In the genomic region with DNA sequence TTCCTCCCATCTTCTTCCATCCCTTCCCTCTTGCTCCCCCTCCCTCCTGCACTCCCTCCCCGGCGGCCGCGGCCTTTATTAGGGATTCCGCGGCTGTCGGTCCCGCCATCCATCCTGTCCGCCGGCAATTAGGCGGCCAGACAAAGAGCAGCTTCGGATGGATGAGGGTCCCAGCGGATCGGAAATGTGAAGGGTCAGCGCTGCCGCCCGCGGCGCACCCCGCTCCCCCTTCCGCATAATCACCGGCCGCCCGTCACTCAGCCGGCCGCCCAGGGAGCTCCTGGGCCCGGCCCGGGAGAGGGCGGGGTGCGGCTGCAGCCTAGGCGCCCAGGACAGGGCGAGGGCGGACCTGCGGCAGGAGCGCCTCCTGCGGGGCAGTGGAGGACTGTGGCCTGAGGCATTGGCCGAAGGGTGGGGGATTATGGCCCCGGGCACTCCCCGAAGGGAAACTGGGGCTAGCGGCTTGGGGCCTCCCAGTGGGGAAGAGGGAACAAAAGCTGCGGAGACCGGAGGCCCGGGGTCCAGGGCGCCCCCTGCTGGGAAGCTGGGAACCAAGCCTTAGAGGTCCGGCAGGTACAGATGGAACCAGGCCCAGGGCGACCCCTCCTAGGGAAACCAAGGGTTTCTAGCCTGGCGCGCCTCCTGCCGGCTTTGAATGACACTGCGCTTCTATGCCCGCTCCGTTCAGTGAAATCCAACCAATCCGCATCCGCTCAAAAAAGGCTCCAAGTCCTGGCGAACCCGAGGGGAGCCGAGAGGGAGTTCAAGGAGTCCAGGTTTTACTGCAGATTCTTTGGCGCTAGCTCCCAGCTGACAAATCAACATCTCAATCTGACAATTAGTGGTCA, we compare ENCODE assay signal across 8 cellular contexts. TPM values are rescaled to one million over a fixed set of nuclear protein-coding genes. Genes with fewer than 3 reads are reported as not detected.
DNase-seq lines count a peak whose midpoint lies in the region; ATAC-seq lines count a peak whose summit lies in the region.

No MANE protein-coding gene starts in this region.

- peaks cover 50% of the 10 kb centered on the region for H3K4me1 ChIP-seq in mononuclear cell (ENCODE audit: insufficient read depth, low read length)

- H3K9me3 ChIP-seq in mononuclear cell (ENCODE audit: low read depth, low read length), result no peaks in the 10 kb centered on the region

- DNase-seq in AG08396 (ENCODE audit: low spot score) (peak; percentile 83), HK-2 (ENCODE audit: unreplicated experiment) (peak; percentile 64), NOMO-1 treated with DMSO at 0.1 percent for 48 hours (lab: John Stamatoyannopoulos, UW; ENCODE audit: unreplicated experiment) (peak; percentile 94), epidermal melanocyte (ENCODE audit: insufficient read length, low spot score) (peak; percentile 74)
- DNase-seq in activated CD8-positive, alpha-beta memory T cell treated with anti-CD3 and anti-CD28 coated beads, Interleukin-2, amount 50 U/mL, for 48 hours, result peak; percentile 96
- DNase-seq in stimulated activated CD8-positive, alpha-beta memory T cell treated with anti-CD3 and anti-CD28 coated beads, Interleukin-2, amount 100 ng/mL, for 48 hours (ENCODE audit: low read depth in 2 of 2), result peak; percentile 80 to 83

- H3K4me3 ChIP-seq in mononuclear cell (ENCODE audit: low read length), result peak overlapping the region; percentile 26

- ATAC-seq in GM19043 (IDR thresholded peaks at IDR 0.05; ENCODE audit: low read depth, unreplicated experiment), result peak; percentile 61

- H3K27me3 ChIP-seq in mononuclear cell (ENCODE audit: insufficient read depth, low read length), result peaks cover 87% of the 10 kb centered on the region

RNA-seq across cellular contexts. Expression of a gene that starts 4.4 kb away (rescaled TPM):
- not detected for total RNA-seq in mononuclear cell

RNA-seq across cellular contexts. Expression of a gene that starts 5.3 kb away (rescaled TPM):
- 0.10 TPM for total RNA-seq in mononuclear cell

RNA-seq across cellular contexts. Expression of a gene that starts 19.2 kb away (rescaled TPM):
- 0.31 TPM for total RNA-seq in mononuclear cell

RNA-seq across cellular contexts. Expression of a gene that starts 25.0 kb away (rescaled TPM):
- total RNA-seq in mononuclear cell, result 5.2 TPM

RNA-seq across cellular contexts. Expression of a gene that starts 47.3 kb away (rescaled TPM):
- not detected for total RNA-seq in mononuclear cell

Comparison
In these comparisons a context has a peak if more than half of its experiments do, and no peak if none do; other contexts are left out.
1. Peak in every context shown above with its lines: DNase-seq, ATAC-seq and H3K4me3 ChIP-seq.